ENCODE assay signal across 8 cellular contexts in genomic region chr19:56671613-56671994, GRCh38. TPM values are rescaled to one million over a fixed set of nuclear protein-coding genes. Genes with fewer than 3 reads are reported as not detected.
DNase-seq lines count a peak whose midpoint lies in the region; ATAC-seq and TF ChIP-seq lines count a peak whose summit lies in the region.

TSS of gene ZNF835 (minus strand) at chr19:56671757. CDS start at chr19:56665198, 6,559 bp downstream.

- no peaks in the 10 kb centered on the region for H3K27me3 ChIP-seq in left lung

- intact Hi-C loops in left lung (cut with DNase I) = no loop called here

- in situ Hi-C loops in GM13976 (cut with MboI; ENCODE audit: low sequenced_read_pairs, unreplicated experiment) = no loop called here

- H3K4me3 ChIP-seq in left lung = peak within 1 kb of the TSS; percentile 56 to 62

- TF ChIP-seq CTCF in GM13976 (IDR thresholded peaks at IDR 0.05; ENCODE audit: borderline replicate concordance, control extremely low read depth, extremely low read depth, insufficient read depth, missing control alignments) (no peak), left lung (IDR thresholded peaks at IDR 0.05) (peak in 1 of 2 donors; percentile 37)

- peaks cover 9 to 16% of the 10 kb centered on the region in 2 donors for H3K4me1 ChIP-seq in left lung

- H3K9me3 ChIP-seq in left lung = peaks cover 0 to 25% of the 10 kb centered on the region in 2 donors

- H3K27ac ChIP-seq in caudate nucleus (ENCODE audit: low read depth, low read length) (peak within 1 kb of the TSS; percentile 56), left lung (peak within 1 kb of the TSS in 1 of 2 donors; percentile 18)

- ATAC-seq in left lung (peak; percentile 98), GM21390 (IDR thresholded peaks at IDR 0.05; ENCODE audit: unreplicated experiment) (no peak), GM21528 (IDR thresholded peaks at IDR 0.05; ENCODE audit: low FRiP score, unreplicated experiment) (no peak)

- DNase-seq in GM13976 (ENCODE audit: low spot score) (peak; percentile 58), caudate nucleus (lab: John Stamatoyannopoulos, UW) (peak; percentile 50 to 97 (median 92)), left lung (peak; percentile 95 to 96), H4 (ENCODE audit: low spot score) (no peak)
- DNase-seq in activated CD4-positive, CD25-positive, alpha-beta regulatory T cell treated with anti-CD3 and anti-CD28 coated beads, Interleukin-2, amount 50 U/mL, for 72 hours = peak; percentile 77
- DNase-seq in stimulated activated CD4-positive, alpha-beta T cell treated with anti-CD3 and anti-CD28 coated beads, Interleukin-4, amount 100 ng/mL, for 48 hours (ENCODE audit: low read depth in 2 of 2) = peak; percentile 63 to 80

- no peaks in the 10 kb centered on the region for H3K36me3 ChIP-seq in left lung

RNA-seq across cellular contexts. Expression of gene ZNF835, which starts in this region (rescaled TPM):
- total RNA-seq in left lung = 1 to 10 TPM; 2.3 to 3.0 TPM
- 0.04 TPM in 1 of 2 replicates, not detected in the other for total RNA-seq in H4 (2014; rRNA removed; shearing (Covaris generic))
